25 cellular contexts compared by ENCODE assay signal in genomic region chr1:73899311-73899710, GRCh38.
"Had no signal": no experiment of that assay in that cellular context is flagged by ENCODE, and none has a peak within 500 bp of the region (broad histone marks: within the 10 kb centered on the region; RNA-seq: fewer than 3 reads in every experiment).

No MANE protein-coding gene starts in this region.

- H3K4me3 ChIP-seq: pancreas, prostate gland, smooth muscle cell, tibial nerve had no signal

- H3K9me3 ChIP-seq: pancreas, prostate gland, tibial nerve had no signal

- DNase-seq: activated CD4-positive, alpha-beta memory T cell treated with anti-CD3 and anti-CD28 coated beads, Interleukin-2, amount 10 ng/mL, durations not matched to agents 7 days and 5 days; activated CD4-positive, alpha-beta T cell treated with anti-CD3 and anti-CD28 coated beads for 48 hours; activated gamma-delta T cell treated with Interleukin-2 at 50 U/mL for 16 hours; activated naive CD4-positive, alpha-beta T cell treated with anti-CD3 and anti-CD28 coated beads, Interleukin-2, amount 50 U/mL, for 16 hours; activated T-cell treated with anti-CD3 and anti-CD28 coated beads, Interleukin-2, amount 50 U/mL, for 4 hours; amniotic stem cell; brain microvascular endothelial cell; caudate nucleus; foreskin fibroblast; left colon; mammary epithelial cell; midbrain; naive thymus-derived CD8-positive, alpha-beta T cell; nucleus accumbens; pancreas; retina; stimulated activated naive CD4-positive, alpha-beta T cell; T-helper 9 cell had no signal

- H3K27ac ChIP-seq: brain microvascular endothelial cell, pancreas, prostate gland, tibial nerve, VCaP had no signal

- H3K27me3 ChIP-seq: brain microvascular endothelial cell, pancreas, tibial nerve had no signal

- H3K36me3 ChIP-seq: brain microvascular endothelial cell, pancreas, prostate gland, tibial nerve had no signal

- H3K4me2 ChIP-seq: smooth muscle cell had no signal

- ATAC-seq: activated CD4-positive, CD25-positive, alpha-beta regulatory T cell treated with anti-CD3 and anti-CD28 coated beads, Interleukin-2, amount 50 U/mL, for 24 hours; activated T-cell treated with anti-CD3 and anti-CD28 coated beads, Interleukin-2, amount 50 U/mL, for 4 hours; activated T-helper 17 cell treated with anti-CD3 and anti-CD28 coated beads, Interleukin-2, amount 50 U/mL, for 72 hours; esophagus mucosa; left colon; naive thymus-derived CD8-positive, alpha-beta T cell; pancreas had no signal

- H3K4me1 ChIP-seq: pancreas, prostate gland, tibial nerve had no signal
